ENCODE assay signal across 17 cellular contexts in genomic region chr1:29689372-29690030, GRCh38.
DNase-seq lines count a peak whose midpoint lies in the region; ATAC-seq, FAIRE-seq and TF ChIP-seq lines count a peak whose summit lies in the region.
"Had no signal": no experiment of that assay in that cellular context is flagged by ENCODE, and none has a peak within 500 bp of the region (broad histone marks: within the 10 kb centered on the region; RNA-seq: fewer than 3 reads in every experiment).

No MANE protein-coding gene starts in this region.

- no CpG with 5 or more reads among the region's 13 CpGs for WGBS in neuronal stem cell (ENCODE audit: extremely low coverage in 2 of 2, insufficient read length in 2 of 2, insufficient replicate concordance in 1 of 2), 2 donors

- no peaks in the 10 kb centered on the region for H3K9me2 ChIP-seq in HCT116 (ENCODE audit: insufficient read depth)

- no peaks in the 10 kb centered on the region for H4K20me1 ChIP-seq in HCT116 (ENCODE audit: insufficient read depth)

- H2BK120ac ChIP-seq in neuronal stem cell (ENCODE audit: low read depth, low read length), result no peak overlapping the region

- intact Hi-C loops in HCT116 (cut with micrococcal nuclease), result no loop called here

- DNase-seq in NCI-H2029 (lab: John Stamatoyannopoulos, UW) (peak; percentile 11), NCI-H2029 treated with DMSO at 0.1 percent for 48 hours (lab: John Stamatoyannopoulos, UW) (no peak), HCT116 (ENCODE audit: low read depth, low spot score) (no peak), bronchial epithelial cell (ENCODE audit: low read depth) (no peak), neuronal stem cell (ENCODE audit: low spot score) (no peak), OCI-M2 (lab: John Stamatoyannopoulos, UW; ENCODE audit: unreplicated experiment) (no peak), DMS 273 treated with DMSO at 0.1 percent for 48 hours (lab: John Stamatoyannopoulos, UW) (no peak)
- DNase-seq: activated CD4-positive, CD25-positive, alpha-beta regulatory T cell treated with anti-CD3 and anti-CD28 coated beads, Interleukin-2, amount 50 U/mL, for 72 hours; cortex of kidney; GF-D8; lower lobe of right lung; NCI-H226; PC-9; stomach had no signal

- peaks cover 60% of the 10 kb centered on the region for H3K27me3 ChIP-seq in HCT116 (ENCODE audit: insufficient read depth, low read length)
- H3K27me3 ChIP-seq in bronchial epithelial cell (ENCODE audit: control insufficient read depth, insufficient read depth, low read length), result peaks cover 7% of the 10 kb centered on the region
- no peaks in the 10 kb centered on the region for H3K27me3 ChIP-seq in neuronal stem cell (ENCODE audit: control insufficient read depth in 3 of 3, insufficient read depth in 3 of 3, low read depth in 1 of 3, low read length in 3 of 3)
- H3K27me3 ChIP-seq: neural progenitor cell had no signal

- no peaks in the 10 kb centered on the region for H3K79me2 ChIP-seq in HCT116 (ENCODE audit: insufficient read depth, low read length)

- H3K27ac ChIP-seq in HCT116 (ENCODE audit: low read depth, low read length), result no peak overlapping the region
- H3K27ac ChIP-seq in neuronal stem cell (replicated peaks; ENCODE audit: low read length), result no peak overlapping the region
- H3K27ac ChIP-seq: lower lobe of right lung, neural progenitor cell, PC-9, stomach had no signal

- H2BK15ac ChIP-seq in neuronal stem cell (ENCODE audit: low read length), result no peak overlapping the region

- H3K4me3 ChIP-seq in HCT116 (replicated peaks in 1 of 2; ENCODE audit: low read depth in 1 of 2, low read length in 2 of 2) (no peak overlapping the region), bronchial epithelial cell (ENCODE audit: low read depth, low read length) (no peak overlapping the region), neuronal stem cell (ENCODE audit: low read length in 2 of 2) (no peak overlapping the region)
- H3K4me3 ChIP-seq: lower lobe of right lung, neural progenitor cell, PC-9, stomach had no signal

- H3K79me1 ChIP-seq in neuronal stem cell (ENCODE audit: low read depth, low read length), result no peaks in the 10 kb centered on the region

- no peak overlapping the region for H3K14ac ChIP-seq in neuronal stem cell (ENCODE audit: low read length)

- H3K36me3 ChIP-seq in HCT116 (ENCODE audit: control insufficient read depth in 1 of 2, insufficient read depth in 2 of 2, low read length in 2 of 2), result no peaks in the 10 kb centered on the region
- no peaks in the 10 kb centered on the region for H3K36me3 ChIP-seq in bronchial epithelial cell (ENCODE audit: control insufficient read depth, insufficient read depth, low read length)
- no peaks in the 10 kb centered on the region for H3K36me3 ChIP-seq in neuronal stem cell (replicated peaks in 1 of 2; ENCODE audit: control insufficient read depth in 2 of 2, insufficient read depth in 2 of 2, low read length in 2 of 2)
- H3K36me3 ChIP-seq: lower lobe of right lung, neural progenitor cell, stomach had no signal

- no peak overlapping the region for H2BK12ac ChIP-seq in neuronal stem cell (ENCODE audit: low read length)

- H3K18ac ChIP-seq in neuronal stem cell (ENCODE audit: low read length), result peak overlapping the region; percentile 60

- no peak overlapping the region for H3K4ac ChIP-seq in neuronal stem cell (ENCODE audit: low read length)

- peak; percentile 53 for TF ChIP-seq RAD21 in HCT116 (IDR thresholded peaks at IDR 0.05; ENCODE audit: low read depth)

- no peak overlapping the region for H2BK5ac ChIP-seq in neuronal stem cell (ENCODE audit: low read length)

- no peak overlapping the region for H4K91ac ChIP-seq in neuronal stem cell (ENCODE audit: low read depth, low read length, poor library complexity)

- CTCF ChIA-PET in HCT116 (lab: Charles Lee), result interaction anchor here (0.6 to 4.0 kb wide), 5 partner anchors 9 to 103 kb away, joined by 3 to 15 read pairs (median 3); no protein-coding TSS in a partner anchor

- H3K23ac ChIP-seq in neuronal stem cell (ENCODE audit: low read depth, low read length, poor library complexity), result peak overlapping the region; percentile 38

- no peak for TF ChIP-seq POLR2A in HCT116 (IDR thresholded peaks at IDR 0.05; ENCODE audit: borderline replicate concordance, extremely low read depth, insufficient read depth, insufficient read length)

- H3K9ac ChIP-seq in HCT116 (ENCODE audit: low read length) (no peak overlapping the region), neuronal stem cell (ENCODE audit: low read depth, low read length, poor library complexity) (no peak overlapping the region)
- H3K9ac ChIP-seq: neural progenitor cell had no signal

- FAIRE-seq in bronchial epithelial cell (lab: Jason Lieb, UNC), result no peak
- FAIRE-seq: A204.1 had no signal

- H3K4me2 ChIP-seq in HCT116 (ENCODE audit: low read length), result no peak overlapping the region
- no peak overlapping the region for H3K4me2 ChIP-seq in neuronal stem cell (ENCODE audit: insufficient read depth, low read length, poor library complexity, severe bottlenecking)
- H3K4me2 ChIP-seq: neural progenitor cell, PC-9 had no signal

- H4K8ac ChIP-seq in neuronal stem cell (ENCODE audit: low read depth, low read length), result no peak overlapping the region

- ATAC-seq in HCT116, result peak; percentile 68
- ATAC-seq in GM19324 (IDR thresholded peaks at IDR 0.05; ENCODE audit: low FRiP score, unreplicated experiment), result no peak

- POLR2A ChIA-PET in HCT116 (lab: Charles Lee), result no interaction called here

- RAD21 ChIA-PET in HCT116 (lab: Charles Lee; ENCODE audit: low non-redundant PET in 1 of 2, low total read pairs in 2 of 2, uncharacterized antibody in 2 of 2, unreplicated experiment in 2 of 2), result interaction anchor here (0.7 to 1.0 kb wide), 2 partner anchors 145 to 393 kb away, joined by 3 to 4 read pairs; no protein-coding TSS in a partner anchor

- no peak overlapping the region for H2AFZ ChIP-seq in HCT116 (ENCODE audit: low read depth, low read length, poor library complexity, severe bottlenecking)
- H2AFZ ChIP-seq in neuronal stem cell (ENCODE audit: low read length), result no peak overlapping the region
- H2AFZ ChIP-seq: PC-9 had no signal

- peak overlapping the region; percentile 57 for H2AK5ac ChIP-seq in neuronal stem cell (ENCODE audit: low read depth, low read length)

- H3K9me3 ChIP-seq in HCT116 (ENCODE audit: control insufficient read depth in 1 of 2, insufficient read depth in 1 of 2, low read depth in 1 of 2, low read length in 2 of 2), result no peaks in the 10 kb centered on the region
- peaks cover 0 to 3% of the 10 kb centered on the region in 2 donors for H3K9me3 ChIP-seq in neuronal stem cell (replicated peaks in 1 of 2; ENCODE audit: control insufficient read depth in 2 of 2, insufficient read depth in 1 of 2, low read depth in 1 of 2, low read length in 2 of 2)
- H3K9me3 ChIP-seq: lower lobe of right lung had no signal

- H3K4me1 ChIP-seq in HCT116 (ENCODE audit: control insufficient read depth in 1 of 2, insufficient read depth in 2 of 2, low read length in 2 of 2) (peaks cover 0 to 10% of the 10 kb centered on the region in 2 experiments; a peak in 2 of 4 replicates), neuronal stem cell (ENCODE audit: control insufficient read depth in 2 of 2, insufficient read depth in 1 of 2, low read depth in 1 of 2, low read length in 2 of 2) (peaks cover 3 to 6% of the 10 kb centered on the region in 2 donors)
- H3K4me1 ChIP-seq: lower lobe of right lung had no signal

- TF ChIP-seq CTCF in HCT116 (IDR thresholded peaks at IDR 0.05 in 2 of 3, conservative IDR thresholded peaks at IDR 0.05 in 1 of 3; ENCODE audit: borderline replicate concordance in 1 of 3, insufficient read depth in 1 of 3, low read depth in 2 of 3, low read length in 2 of 3), result peak; percentile 21 to 36 (median 33); a peak in 4 of 6 replicates
- peak; percentile 8 for TF ChIP-seq CTCF in bronchial epithelial cell (IDR thresholded peaks at IDR 0.05; ENCODE audit: insufficient read depth, low read length, severe bottlenecking)

- no TSS peak for BruUV-seq in HCT116 (replicated peaks; lab: Mats Ljungman, UMichigan)

TF ChIP-seq in HCT116, 20 proteins besides CTCF, POLR2A, EP300 and RAD21:
- TF ChIP-seq POLR2AphosphoS5 (IDR thresholded peaks at IDR 0.05; ENCODE audit: low read depth, low read length) (no peak), ELF1 (IDR thresholded peaks at IDR 0.05; ENCODE audit: borderline replicate concordance, low read depth) (no peak), FOSL1 (IDR thresholded peaks at IDR 0.05; ENCODE audit: low read depth) (no peak)
